ENCODE assay signal across 20 cellular contexts in genomic region chrX:35076061-35076460, GRCh38.
"Had no signal": no experiment of that assay in that cellular context is flagged by ENCODE, and none has a peak within 500 bp of the region (broad histone marks: within the 10 kb centered on the region; RNA-seq: fewer than 3 reads in every experiment).

No MANE protein-coding gene starts in this region.

- H3K4me1 Mint-ChIP-seq: brain; nephron progenitor cell; stimulated activated naive B cell treated with anti-CD40 and anti-IgM and Interleukin-4, amounts not matched to agents 10 μg/mL and 1 μg/mL and 100 μg/mL, for 72 hours; T-helper 17 cell had no signal

- H3K27ac ChIP-seq: left lung, spleen, tibial nerve had no signal

- H3K4me3 Mint-ChIP-seq: activated naive CD8-positive, alpha-beta T cell; brain; dendritic cell treated with granulocyte-macrophage colony-stimulating factor and Interleukin-4, amounts not matched to agents 40 ng/mL and 50 ng/mL, for 4 days; effector memory CD8-positive, alpha-beta T cell; nephron progenitor cell; stimulated activated naive B cell treated with anti-CD40 and anti-IgM and Interleukin-4, amounts not matched to agents 10 μg/mL and 1 μg/mL and 100 μg/mL, for 72 hours; T-helper 17 cell had no signal

- H3K4me1 ChIP-seq: left lung, spleen, tibial nerve had no signal

- H3K4me3 ChIP-seq: left lung, spleen, tibial nerve had no signal

- H3K27me3 Mint-ChIP-seq: activated naive CD8-positive, alpha-beta T cell; dendritic cell treated with granulocyte-macrophage colony-stimulating factor and Interleukin-4, amounts not matched to agents 40 ng/mL and 50 ng/mL, for 4 days; effector memory CD8-positive, alpha-beta T cell; stimulated activated naive B cell treated with anti-CD40 and anti-IgM and Interleukin-4, amounts not matched to agents 10 μg/mL and 1 μg/mL and 100 μg/mL, for 72 hours; T-helper 17 cell had no signal

- H3K9me3 ChIP-seq: left lung, tibial nerve had no signal

- DNase-seq: activated CD4-positive, alpha-beta T cell treated with anti-CD3 and anti-CD28 coated beads, Interleukin-2, amount 50 U/mL, for 4 hours; activated effector memory CD4-positive, alpha-beta T cell treated with Interleukin-2 at 50 U/mL for 16 hours; activated T-cell treated with anti-CD3 and anti-CD28 coated beads, Interleukin-2, amount 50 U/mL, for 1 hour; amygdala; cerebellar nuclear complex; effector memory CD8-positive, alpha-beta T cell; left lung; mesenchymal stem cell; nephron progenitor cell; spleen; stimulated activated CD4-positive, alpha-beta T cell treated with anti-CD3 and anti-CD28 coated beads, Interleukin-1b, Interleukin-23, amount 100 ng/mL, for 48 hours; stimulated activated naive B cell treated with anti-CD40 and anti-IgM and Interleukin-4, amounts not matched to agents 10 μg/mL and 1 μg/mL and 100 μg/mL, for 72 hours; T-helper 17 cell had no signal

- ATAC-seq: activated CD4-positive, CD25-positive, alpha-beta regulatory T cell treated with anti-CD3 and anti-CD28 coated beads, Interleukin-2, amount 50 U/mL, for 24 hours; effector memory CD8-positive, alpha-beta T cell; esophagus mucosa; left lung; sciatic nerve; stimulated activated naive B cell treated with anti-CD40 and anti-IgM and Interleukin-4, amounts not matched to agents 10 μg/mL and 1 μg/mL and 100 μg/mL, for 72 hours; T-helper 17 cell had no signal

- H3K36me3 Mint-ChIP-seq: activated naive CD8-positive, alpha-beta T cell; brain; stimulated activated naive B cell treated with anti-CD40 and anti-IgM and Interleukin-4, amounts not matched to agents 10 μg/mL and 1 μg/mL and 100 μg/mL, for 72 hours had no signal

- H3K27me3 ChIP-seq: left lung, tibial nerve had no signal

- H3K27ac Mint-ChIP-seq: activated naive CD8-positive, alpha-beta T cell; brain; dendritic cell treated with granulocyte-macrophage colony-stimulating factor and Interleukin-4, amounts not matched to agents 40 ng/mL and 50 ng/mL, for 4 days; effector memory CD8-positive, alpha-beta T cell; nephron progenitor cell; stimulated activated naive B cell treated with anti-CD40 and anti-IgM and Interleukin-4, amounts not matched to agents 10 μg/mL and 1 μg/mL and 100 μg/mL, for 72 hours; T-helper 17 cell had no signal

- H3K36me3 ChIP-seq: left lung, spleen, tibial nerve had no signal
